1 cellular context compared by ENCODE assay signal in genomic region chr20:44019638-44020335, GRCh38.
A peak's percentile ranks its signal among the peaks of the same experiment; 100 is the strongest.
TF ChIP-seq lines count a peak whose summit lies in the region.

No MANE protein-coding gene starts in this region.

TF ChIP-seq in K562, 482 proteins besides CTCF, POLR2A, EP300 and RAD21 (continued from another document):
- TF ChIP-seq CHD7 (IDR thresholded peaks at IDR 0.05; ENCODE audit: low read depth, low read length) (no peak), RB1 (IDR thresholded peaks at IDR 0.05; ENCODE audit: low read depth) (no peak), PTBP1 (IDR thresholded peaks at IDR 0.05; ENCODE audit: low read depth, low read length) (no peak), SMC3 (conservative IDR thresholded peaks at IDR 0.05; ENCODE audit: insufficient read depth, low read depth, low read length) (no peak), MCM2 (IDR thresholded peaks at IDR 0.05; ENCODE audit: low read depth) (no peak), U2AF2 (optimal IDR thresholded peaks at IDR 0.05; ENCODE audit: low read depth, low read length) (no peak), NCOA1 (IDR thresholded peaks at IDR 0.05; ENCODE audit: low read depth) (no peak), ZBTB17 (CRISPR knock-in tag; IDR thresholded peaks at IDR 0.05) (no peak), ELF1 (tag; IDR thresholded peaks at IDR 0.05) (no peak), PHTF2 (CRISPR knock-in tag; IDR thresholded peaks at IDR 0.05) (no peak), EWSR1 (IDR thresholded peaks at IDR 0.05; ENCODE audit: borderline replicate concordance, low read depth, partially characterized antibody) (no peak), NR2C1 (IDR thresholded peaks at IDR 0.05) (no peak), NR2C1 (tag; IDR thresholded peaks at IDR 0.05) (no peak), MAFK (IDR thresholded peaks at IDR 0.05; ENCODE audit: low read length) (no peak), CEBPG (CRISPR knock-in tag; IDR thresholded peaks at IDR 0.05) (no peak), CEBPG (tag; conservative IDR thresholded peaks at IDR 0.05 in 1 of 2, IDR thresholded peaks at IDR 0.05 in 1 of 2) (no peak), THAP7 (CRISPR knock-in tag; IDR thresholded peaks at IDR 0.05) (no peak), ZNF79 (CRISPR knock-in tag; IDR thresholded peaks at IDR 0.05; ENCODE audit: low read depth) (no peak), ARID3A (IDR thresholded peaks at IDR 0.05; ENCODE audit: borderline replicate concordance, low read depth, low read length) (no peak), FOXP4 (CRISPR knock-in tag; IDR thresholded peaks at IDR 0.05; ENCODE audit: borderline replicate concordance) (no peak), HINFP (tag; conservative IDR thresholded peaks at IDR 0.05; ENCODE audit: low read depth) (no peak), ETV6 (IDR thresholded peaks at IDR 0.05; ENCODE audit: borderline replicate concordance in 1 of 2, low read depth in 2 of 2, low read length in 1 of 2) (peak in 1 of 2 experiments; percentile 49; a peak in 1 of 4 replicates), ETV6 (CRISPR knock-in tag; IDR thresholded peaks at IDR 0.05; ENCODE audit: borderline replicate concordance) (no peak), MBD1 (CRISPR knock-in tag; IDR thresholded peaks at IDR 0.05) (no peak), SIN3B (IDR thresholded peaks at IDR 0.05; ENCODE audit: low read depth) (no peak), PTRF (tag; IDR thresholded peaks at IDR 0.05) (no peak), ZBTB7A (IDR thresholded peaks at IDR 0.05; ENCODE audit: borderline replicate concordance, control insufficient read depth, low read depth, low read length) (no peak), ETV1 (tag; conservative IDR thresholded peaks at IDR 0.05; ENCODE audit: low read depth) (peak; percentile 58; the same call in 1 of the 2 replicates), HMBOX1 (IDR thresholded peaks at IDR 0.05) (peak; percentile 97), RBM15 (IDR thresholded peaks at IDR 0.05; ENCODE audit: insufficient read depth, low read length) (no peak), POLR2G (IDR thresholded peaks at IDR 0.05; ENCODE audit: low read depth, low read length) (no peak), CTBP1 (IDR thresholded peaks at IDR 0.05; ENCODE audit: borderline replicate concordance) (no peak), E2F4 (CRISPR knock-in tag; IDR thresholded peaks at IDR 0.05; ENCODE audit: low read depth) (no peak), YBX1 (IDR thresholded peaks at IDR 0.05) (no peak)
TF ChIP-seq in K562: peak in this region for 6.
